In the genomic region with DNA sequence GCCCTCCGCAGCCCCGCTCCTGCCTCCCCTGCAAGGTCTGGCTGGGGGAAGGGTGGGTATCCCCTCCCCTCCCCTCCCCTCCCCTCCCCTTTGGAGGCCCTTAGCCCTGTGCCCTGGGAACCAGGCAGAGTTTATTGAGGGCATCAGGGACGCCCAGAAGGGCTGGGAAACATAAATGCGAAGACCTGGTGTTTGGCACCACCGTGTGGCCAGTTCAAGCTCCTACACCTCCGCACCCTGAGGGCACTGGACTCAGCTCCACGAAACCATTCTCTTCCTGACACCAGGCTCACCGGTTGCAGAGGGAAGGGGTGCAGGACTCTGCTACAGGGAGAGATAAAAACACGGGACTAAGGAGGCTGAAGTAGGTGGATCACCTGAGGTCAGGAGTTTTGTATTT, we compare ENCODE assay signal across 8 cellular contexts. TPM values are rescaled to one million over a fixed set of nuclear protein-coding genes. Genes with fewer than 3 reads are reported as not detected.
DNase-seq lines count a peak whose midpoint lies in the region; ATAC-seq and TF ChIP-seq lines count a peak whose summit lies in the region.

No MANE protein-coding gene starts in this region.

- in situ Hi-C loops in HAP-1 (cut with MboI; ENCODE audit: low sequenced_read_pairs), result no loop called here

- no peaks in the 10 kb centered on the region for H3K9me3 Mint-ChIP-seq in natural killer cell treated with Interleukin-12 subunit alpha and Interleukin-12 subunit beta and Interleukin-15 and Interleukin-18, amount 100 ng/mL, for 72 hours

- DNase-seq in CD1c-positive myeloid dendritic cell (ENCODE audit: extremely low spot score) (peak; percentile 75), HAP-1 (ENCODE audit: low spot score in 2 of 2) (peak; percentile 57 to 79), NOMO-1 treated with dmso at 0.1 percent for 144 hours (lab: John Stamatoyannopoulos, UW; ENCODE audit: unreplicated experiment) (peak; percentile 50), erythroblast (lab: John Stamatoyannopoulos, UW) (peak; percentile 50 to 74), stromal cell of bone marrow (ENCODE audit: low read depth) (peak; percentile 41)
- DNase-seq in activated CD8-positive, alpha-beta memory T cell treated with anti-CD3 and anti-CD28 coated beads, Interleukin-2, amount 50 U/mL, for 4 hours, result peak; percentile 60
- peak; percentile 70 for DNase-seq in natural killer cell treated with Interleukin-12 subunit alpha and Interleukin-12 subunit beta and Interleukin-15 and Interleukin-18, amount 100 ng/mL, for 72 hours (ENCODE audit: low spot score)

- no peak for TF ChIP-seq POLR2A in erythroblast (IDR thresholded peaks at IDR 0.05; ENCODE audit: low read length)

- no peak overlapping the region for H3K4me3 ChIP-seq in HAP-1

- no peak overlapping the region for H3K4me3 Mint-ChIP-seq in natural killer cell treated with Interleukin-12 subunit alpha and Interleukin-12 subunit beta and Interleukin-15 and Interleukin-18, amount 100 ng/mL, for 72 hours

- H3K4me1 ChIP-seq in HAP-1, result no peaks in the 10 kb centered on the region

- H3K27me3 ChIP-seq in HAP-1 (ENCODE audit: low read depth), result no peaks in the 10 kb centered on the region

- peaks cover under 1% of the 10 kb centered on the region for H3K9me3 ChIP-seq in HAP-1

- H3K36me3 Mint-ChIP-seq in natural killer cell treated with Interleukin-12 subunit alpha and Interleukin-12 subunit beta and Interleukin-15 and Interleukin-18, amount 100 ng/mL, for 72 hours, result peaks cover 2% of the 10 kb centered on the region

- peak; percentile 81 to 86 for ATAC-seq in natural killer cell treated with Interleukin-12 subunit alpha and Interleukin-12 subunit beta and Interleukin-15 and Interleukin-18, amount 100 ng/mL, for 72 hours
- no peak for ATAC-seq in GM19452 (IDR thresholded peaks at IDR 0.05; ENCODE audit: unreplicated experiment)

- H3K36me3 ChIP-seq in HAP-1 (replicated peaks), result no peaks in the 10 kb centered on the region

- H3K4me1 Mint-ChIP-seq in natural killer cell treated with Interleukin-12 subunit alpha and Interleukin-12 subunit beta and Interleukin-15 and Interleukin-18, amount 100 ng/mL, for 72 hours (ENCODE audit: low read depth in 2 of 2), result peaks cover 0 to 3% of the 10 kb centered on the region in 2 donors

- no peak overlapping the region for H3K27ac Mint-ChIP-seq in natural killer cell treated with Interleukin-12 subunit alpha and Interleukin-12 subunit beta and Interleukin-15 and Interleukin-18, amount 100 ng/mL, for 72 hours

- peaks cover 23 to 34% of the 10 kb centered on the region in 2 donors for H3K27me3 Mint-ChIP-seq in natural killer cell treated with Interleukin-12 subunit alpha and Interleukin-12 subunit beta and Interleukin-15 and Interleukin-18, amount 100 ng/mL, for 72 hours

RNA-seq across cellular contexts. Expression of gene AIPL1, which starts 1.0 kb away (rescaled TPM):
- not detected for total RNA-seq in natural killer cell treated with Interleukin-12 subunit alpha and Interleukin-12 subunit beta and Interleukin-15 and Interleukin-18, amount 100 ng/mL, for 72 hours

RNA-seq across cellular contexts. Expression of gene PIMREG, which starts 8.3 kb away (rescaled TPM):
- total RNA-seq in natural killer cell treated with Interleukin-12 subunit alpha and Interleukin-12 subunit beta and Interleukin-15 and Interleukin-18, amount 100 ng/mL, for 72 hours, result 1 to 10 TPM; 3.9 to 9.2 TPM
